15 cellular contexts compared by ENCODE assay signal in genomic region chr12:93594766-93595165, GRCh38. TPM values are rescaled to one million over a fixed set of nuclear protein-coding genes. Genes with fewer than 3 reads are reported as not detected.
DNase-seq lines count a peak whose midpoint lies in the region; ATAC-seq and TF ChIP-seq lines count a peak whose summit lies in the region.
"Had no signal": no experiment of that assay in that cellular context is flagged by ENCODE, and none has a peak within 500 bp of the region (broad histone marks: within the 10 kb centered on the region; RNA-seq: fewer than 3 reads in every experiment).

No MANE protein-coding gene starts in this region.

- H4K20me1 ChIP-seq in HCT116 (ENCODE audit: insufficient read depth), result no peaks in the 10 kb centered on the region

- no peak overlapping the region for H3K9ac ChIP-seq in HCT116 (ENCODE audit: low read length)

- H3K4me3 ChIP-seq in HCT116 (replicated peaks in 1 of 2; ENCODE audit: low read depth in 1 of 2, low read length in 2 of 2) (no peak overlapping the region), fibroblast of villous mesenchyme (ENCODE audit: low read depth, low read length) (no peak overlapping the region), stomach (peak overlapping the region in 2 of 4 donors; percentile 4)

- TF ChIP-seq EP300 in stomach (IDR thresholded peaks at IDR 0.05), result no peak

- H3K4me1 ChIP-seq in HCT116 (ENCODE audit: control insufficient read depth in 1 of 2, insufficient read depth in 2 of 2, low read length in 2 of 2) (peaks cover 0 to 23% of the 10 kb centered on the region in 2 experiments; a peak in 2 of 4 replicates), stomach (peaks cover 7 to 11% (median 9%) of the 10 kb centered on the region in 4 donors)

- RAD21 ChIA-PET in HCT116 (lab: Charles Lee; ENCODE audit: low non-redundant PET in 1 of 2, low total read pairs in 2 of 2, uncharacterized antibody in 2 of 2, unreplicated experiment in 2 of 2), result no interaction called here

- DNase-seq in HCT116 (ENCODE audit: low read depth, low spot score), result no peak
- DNase-seq in NAMALWA (ENCODE audit: low spot score), result peak; percentile 43
- DNase-seq in fibroblast of villous mesenchyme (ENCODE audit: low read depth), result peak; percentile 35
- no peak for DNase-seq in stomach
- no peak for DNase-seq in activated naive CD4-positive, alpha-beta T cell treated with anti-CD3 and anti-CD28 coated beads, Interleukin-2, amount 50 U/mL, for 72 hours (ENCODE audit: low spot score in 2 of 2)
- no peak for DNase-seq in EL
- DNase-seq in activated T-helper 2 cell treated with anti-CD3 and anti-CD28 coated beads, Interferon-gamma antibody, Interleukin-2, Interleukin-4, amounts not matched to agents 10 μg/mL and 5 μg/mL and 100 μg/mL, durations not matched to agents 14 hours and 24 hours and 36 hours (ENCODE audit: low spot score), result no peak
- DNase-seq: activated CD4-positive, alpha-beta T cell treated with anti-CD3 and anti-CD28 coated beads, Interleukin-2, amount 50 U/mL, for 4 hours; activated T-cell treated with anti-CD3 and anti-CD28 coated beads, Interleukin-2, amount 50 U/mL, for 1 hour; caudate nucleus; HCEC 1CT; Karpas-422; naive thymus-derived CD4-positive, alpha-beta T cell; NCI-H1694; NCI-H446 treated with DMSO at 0.1 percent for 48 hours had no signal

- WGBS in stomach, 5 donors, result 60 to 75% (median 68%) methylated on average over 6 of the region's 6 CpGs

- H3K4me3 Mint-ChIP-seq in activated T-helper 2 cell treated with anti-CD3 and anti-CD28 coated beads, Interferon-gamma antibody, Interleukin-2, Interleukin-4, amounts not matched to agents 10 μg/mL and 5 μg/mL and 100 μg/mL, durations not matched to agents 14 hours and 24 hours and 36 hours (ENCODE audit: low read depth), result no peak overlapping the region
- H3K4me3 Mint-ChIP-seq: naive thymus-derived CD4-positive, alpha-beta T cell had no signal

- H3K36me3 ChIP-seq in HCT116 (ENCODE audit: control insufficient read depth in 1 of 2, insufficient read depth in 2 of 2, low read length in 2 of 2), result no peaks in the 10 kb centered on the region
- no peaks in the 10 kb centered on the region for H3K36me3 ChIP-seq in stomach

- BruUV-seq in HCT116 (replicated peaks; lab: Mats Ljungman, UMichigan), result no TSS peak

- no peaks in the 10 kb centered on the region for H3K79me2 ChIP-seq in HCT116 (ENCODE audit: insufficient read depth, low read length)

- POLR2A ChIA-PET in HCT116 (lab: Charles Lee), result no interaction called here

- no peaks in the 10 kb centered on the region for H3K27me3 ChIP-seq in HCT116 (ENCODE audit: insufficient read depth, low read length)
- H3K27me3 ChIP-seq in stomach, result no peaks in the 10 kb centered on the region

- H3K4me2 ChIP-seq in HCT116 (ENCODE audit: low read length), result no peak overlapping the region

- CTCF ChIA-PET in HCT116 (lab: Charles Lee), result no interaction called here

- no peak overlapping the region for H3K27ac Mint-ChIP-seq in activated naive CD4-positive, alpha-beta T cell treated with anti-CD3 and anti-CD28 coated beads, Interleukin-2, amount 50 U/mL, for 72 hours
- H3K27ac Mint-ChIP-seq in activated T-helper 2 cell treated with anti-CD3 and anti-CD28 coated beads, Interferon-gamma antibody, Interleukin-2, Interleukin-4, amounts not matched to agents 10 μg/mL and 5 μg/mL and 100 μg/mL, durations not matched to agents 14 hours and 24 hours and 36 hours, result no peak overlapping the region
- H3K27ac Mint-ChIP-seq: naive thymus-derived CD4-positive, alpha-beta T cell had no signal

- H3K36me3 Mint-ChIP-seq in activated naive CD4-positive, alpha-beta T cell treated with anti-CD3 and anti-CD28 coated beads, Interleukin-2, amount 50 U/mL, for 72 hours, result peaks cover 5% of the 10 kb centered on the region in 2 donors
- H3K36me3 Mint-ChIP-seq in activated T-helper 2 cell treated with anti-CD3 and anti-CD28 coated beads, Interferon-gamma antibody, Interleukin-2, Interleukin-4, amounts not matched to agents 10 μg/mL and 5 μg/mL and 100 μg/mL, durations not matched to agents 14 hours and 24 hours and 36 hours (ENCODE audit: low read depth), result no peaks in the 10 kb centered on the region

- H3K4me1 Mint-ChIP-seq in activated T-helper 2 cell treated with anti-CD3 and anti-CD28 coated beads, Interferon-gamma antibody, Interleukin-2, Interleukin-4, amounts not matched to agents 10 μg/mL and 5 μg/mL and 100 μg/mL, durations not matched to agents 14 hours and 24 hours and 36 hours (ENCODE audit: low read depth), result peaks cover 23% of the 10 kb centered on the region

- H3K27me3 Mint-ChIP-seq in activated T-helper 2 cell treated with anti-CD3 and anti-CD28 coated beads, Interferon-gamma antibody, Interleukin-2, Interleukin-4, amounts not matched to agents 10 μg/mL and 5 μg/mL and 100 μg/mL, durations not matched to agents 14 hours and 24 hours and 36 hours (ENCODE audit: low read depth), result peaks cover 61% of the 10 kb centered on the region

- H3K27ac ChIP-seq in HCT116 (ENCODE audit: low read depth, low read length) (no peak overlapping the region), stomach (peak overlapping the region in 3 of 5 donors; percentile 11 to 88 (median 84))

- H3K9me2 ChIP-seq in HCT116 (ENCODE audit: insufficient read depth), result no peaks in the 10 kb centered on the region

- TF ChIP-seq POLR2A in HCT116 (IDR thresholded peaks at IDR 0.05; ENCODE audit: borderline replicate concordance, extremely low read depth, insufficient read depth, insufficient read length) (no peak), stomach (IDR thresholded peaks at IDR 0.05) (no peak)

- peak overlapping the region; percentile 26 for H2AFZ ChIP-seq in HCT116 (ENCODE audit: low read depth, low read length, poor library complexity, severe bottlenecking)

- TF ChIP-seq CTCF in HCT116 (IDR thresholded peaks at IDR 0.05 in 2 of 3, conservative IDR thresholded peaks at IDR 0.05 in 1 of 3; ENCODE audit: borderline replicate concordance in 1 of 3, insufficient read depth in 1 of 3, low read depth in 2 of 3, low read length in 2 of 3) (no peak), fibroblast of villous mesenchyme (IDR thresholded peaks at IDR 0.05; ENCODE audit: insufficient read depth, low read depth, low read length) (no peak), stomach (IDR thresholded peaks at IDR 0.05) (no peak)

- no peaks in the 10 kb centered on the region for H3K9me3 Mint-ChIP-seq in activated naive CD4-positive, alpha-beta T cell treated with anti-CD3 and anti-CD28 coated beads, Interleukin-2, amount 50 U/mL, for 72 hours
- no peaks in the 10 kb centered on the region for H3K9me3 Mint-ChIP-seq in activated T-helper 2 cell treated with anti-CD3 and anti-CD28 coated beads, Interferon-gamma antibody, Interleukin-2, Interleukin-4, amounts not matched to agents 10 μg/mL and 5 μg/mL and 100 μg/mL, durations not matched to agents 14 hours and 24 hours and 36 hours

- no peak for ATAC-seq in HCT116
- ATAC-seq in activated naive CD4-positive, alpha-beta T cell treated with anti-CD3 and anti-CD28 coated beads, Interleukin-2, amount 50 U/mL, for 72 hours, result no peak
- ATAC-seq: naive thymus-derived CD4-positive, alpha-beta T cell had no signal

- intact Hi-C loops in HCT116 (cut with micrococcal nuclease), result no loop called here
- intact Hi-C loops in stomach (cut with DNase I; ENCODE audit: low total_unique reads), result no loop called here
- intact Hi-C loops in activated T-helper 2 cell treated with anti-CD3 and anti-CD28 coated beads, Interferon-gamma antibody, Interleukin-2, Interleukin-4, amounts not matched to agents 10 μg/mL and 5 μg/mL and 100 μg/mL, durations not matched to agents 14 hours and 24 hours and 36 hours (cut with micrococcal nuclease), result loop anchor here (5.0 kb wide), 2 partner anchors 63 to 83 kb away; partner anchors contain the start of gene CRADD

- no peak for TF ChIP-seq RAD21 in HCT116 (IDR thresholded peaks at IDR 0.05; ENCODE audit: low read depth)

- no peaks in the 10 kb centered on the region for H3K9me3 ChIP-seq in HCT116 (ENCODE audit: control insufficient read depth in 1 of 2, insufficient read depth in 1 of 2, low read depth in 1 of 2, low read length in 2 of 2)
- no peaks in the 10 kb centered on the region for H3K9me3 ChIP-seq in stomach

TF ChIP-seq in HCT116, 20 proteins besides CTCF, POLR2A, EP300 and RAD21 (continues in another document):
- no peak for TF ChIP-seq FOSL1 (IDR thresholded peaks at IDR 0.05; ENCODE audit: low read depth)
- no peak for TF ChIP-seq JUND (IDR thresholded peaks at IDR 0.05)
- no peak for TF ChIP-seq TCF7L2 (IDR thresholded peaks at IDR 0.05; ENCODE audit: borderline replicate concordance, extremely low read depth, insufficient read depth, insufficient read length)
- TF ChIP-seq EZH2 (IDR thresholded peaks at IDR 0.05), result no peak
- TF ChIP-seq EZH2phosphoT487 (IDR thresholded peaks at IDR 0.05; ENCODE audit: borderline replicate concordance), result no peak
- no peak for TF ChIP-seq CEBPB (IDR thresholded peaks at IDR 0.05; ENCODE audit: low read depth)
- no peak for TF ChIP-seq ATF3 (IDR thresholded peaks at IDR 0.05)
- TF ChIP-seq YY1 (IDR thresholded peaks at IDR 0.05; ENCODE audit: extremely low read depth, insufficient replicate concordance, low read depth, low read length), result no peak
- no peak for TF ChIP-seq EGR1 (IDR thresholded peaks at IDR 0.05; ENCODE audit: low read depth)

RNA-seq across cellular contexts. Expression of gene SOCS2, which starts 22.3 kb away (rescaled TPM):
- total RNA-seq in HCT116 (2021; ENCODE audit: unreplicated experiment), result 15.2 TPM
- 9.1 and 11.5 TPM in 2 replicates for polyA plus RNA-seq in HCT116 (2012)
- 37.6 and 45.1 TPM in 2 replicates for total RNA-seq in fibroblast of villous mesenchyme
- 100 to 1,000 TPM in 1 of 5 donors, 10 to 100 TPM in 4; 42.0 to 111 (median 71.3) TPM for total RNA-seq in stomach
- 10 to 100 TPM; 13.5 to 55.8 (median 25.5) TPM for polyA plus RNA-seq in stomach
- 10 to 100 TPM in 1 of 2 donors, 1 to 10 TPM in 1; 5.1 to 13.1 TPM for total RNA-seq in activated naive CD4-positive, alpha-beta T cell treated with anti-CD3 and anti-CD28 coated beads, Interleukin-2, amount 50 U/mL, for 72 hours
- 34.9 and 37.3 TPM in 2 replicates for total RNA-seq in activated T-helper 2 cell treated with anti-CD3 and anti-CD28 coated beads, Interferon-gamma antibody, Interleukin-2, Interleukin-4, amounts not matched to agents 10 μg/mL and 5 μg/mL and 100 μg/mL, durations not matched to agents 14 hours and 24 hours and 36 hours

Comparison
In these comparisons a context has a peak if more than half of its experiments do, and no peak if none do; other contexts are left out.
1. DNase-seq: peak in NAMALWA (single experiment) and fibroblast of villous mesenchyme (single experiment); none in HCT116 (single experiment), stomach (single experiment), activated naive CD4-positive, alpha-beta T cell treated with anti-CD3 and anti-CD28 coated beads, Interleukin-2, amount 50 U/mL, for 72 hours (0 of 2), EL (single experiment) and activated T-helper 2 cell treated with anti-CD3 and anti-CD28 coated beads, Interferon-gamma antibody, Interleukin-2, Interleukin-4, amounts not matched to agents 10 μg/mL and 5 μg/mL and 100 μg/mL, durations not matched to agents 14 hours and 24 hours and 36 hours (single experiment).